In the genomic region with DNA sequence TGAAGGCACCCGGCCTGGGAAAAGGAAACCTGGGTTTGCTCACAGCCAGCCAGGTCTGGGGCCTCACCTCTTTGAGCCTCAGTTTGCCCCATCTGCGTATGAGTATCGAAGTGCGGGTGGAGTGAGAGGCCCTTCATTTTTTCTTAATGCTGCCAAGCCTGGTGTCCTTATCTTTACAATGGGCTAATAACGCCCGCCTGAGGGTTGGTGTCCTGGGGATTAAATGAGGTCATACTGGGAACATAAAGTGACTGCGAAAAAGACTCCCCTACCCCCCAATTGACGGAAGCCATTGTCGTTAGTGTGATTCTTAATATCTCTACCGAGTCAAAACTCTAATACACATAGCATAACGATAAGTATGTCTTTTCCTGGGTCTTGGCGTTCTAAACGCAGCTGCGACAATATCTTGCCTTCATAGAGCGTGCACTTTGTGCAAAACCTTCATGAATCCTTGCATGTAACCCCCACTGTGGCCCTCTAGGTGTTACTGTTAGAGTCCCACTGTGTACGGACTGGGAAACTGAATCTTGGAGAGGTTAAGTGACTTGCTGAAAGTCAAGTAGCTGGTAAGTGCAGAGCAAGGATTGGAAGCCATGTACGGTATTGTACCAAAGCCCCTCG, we compare ENCODE assay signal across 8 cellular contexts. TPM values are rescaled to one million over a fixed set of nuclear protein-coding genes. Genes with fewer than 3 reads are reported as not detected.
DNase-seq lines count a peak whose midpoint lies in the region; ATAC-seq and TF ChIP-seq lines count a peak whose summit lies in the region.

No MANE protein-coding gene starts in this region.

- no peak for ATAC-seq in activated CD8-positive, alpha-beta T cell treated with anti-CD3 and anti-CD28 coated beads, Interleukin-2, amount 10 ng/mL, durations not matched to agents 7 days and 5 days
- ATAC-seq in heart right ventricle (peak in 1 of 8 donors; percentile 2), psoas muscle (peak in 1 of 4 donors; percentile 9), HG02798 (IDR thresholded peaks at IDR 0.05; ENCODE audit: poor library complexity, unreplicated experiment) (no peak)

- BruUV-seq in Calu3 (replicated peaks; lab: Mats Ljungman, UMichigan), result TSS peak; percentile 85

- H3K27me3 ChIP-seq in heart right ventricle, result peaks cover 0 to 9% (median 0%) of the 10 kb centered on the region in 7 donors
- no peaks in the 10 kb centered on the region for H3K27me3 ChIP-seq in psoas muscle (ENCODE audit: insufficient read depth in 3 of 3, low read length in 2 of 3)

- POLR2A ChIA-PET in activated CD8-positive, alpha-beta T cell treated with anti-CD3 and anti-CD28 coated beads, Interleukin-2, amount 10 ng/mL, durations not matched to agents 7 days and 5 days (lab: Charles Lee), result interaction anchor here (0.6 kb wide), 1 partner anchor 49 kb away, joined by 3 read pairs; no protein-coding TSS in a partner anchor

- DNase-seq in Calu3 (no peak), heart right ventricle (no peak), psoas muscle (no peak), NCI-H187 treated with DMSO at 0.1 percent for 48 hours (lab: John Stamatoyannopoulos, UW) (no peak), NCI-H146 treated with DMSO at 0.1 percent for 48 hours (lab: John Stamatoyannopoulos, UW; ENCODE audit: unreplicated experiment) (no peak), dermis blood vessel endothelial cell (no peak)
- DNase-seq in activated CD8-positive, alpha-beta T cell treated with anti-CD3 and anti-CD28 coated beads, Interleukin-2, amount 10 ng/mL, durations not matched to agents 7 days and 5 days, result no peak

- CTCF ChIA-PET in Calu3 (lab: Charles Lee), result interaction anchor here (2.2 to 2.9 kb wide), 2 partner anchors 207 to 347 kb away, joined by 9 read pairs; no protein-coding TSS in a partner anchor
- CTCF ChIA-PET in activated CD8-positive, alpha-beta T cell treated with anti-CD3 and anti-CD28 coated beads, Interleukin-2, amount 10 ng/mL, durations not matched to agents 7 days and 5 days (lab: Charles Lee), result interaction anchor here (1.0 kb wide), 1 partner anchor 347 kb away, joined by 3 read pairs; no protein-coding TSS in a partner anchor

- peaks cover 0 to 36% (median 29%) of the 10 kb centered on the region in 9 donors for H3K4me1 ChIP-seq in heart right ventricle
- peaks cover 22% of the 10 kb centered on the region for H3K4me1 ChIP-seq in psoas muscle

- WGBS in heart right ventricle, 2 donors, result 69% methylated on average over 18 of the region's 18 CpGs
- 59 to 66% (median 65%) methylated on average over 18 of the region's 18 CpGs for WGBS in psoas muscle, 3 donors

- TF ChIP-seq CTCF in Calu3 (IDR thresholded peaks at IDR 0.05; ENCODE audit: unreplicated experiment) (no peak), heart right ventricle (IDR thresholded peaks at IDR 0.05) (no peak), psoas muscle (IDR thresholded peaks at IDR 0.05) (no peak)

- intact Hi-C loops in Calu3 (cut with micrococcal nuclease; ENCODE audit: unreplicated experiment) (loop anchor here (2.0 to 10.0 kb wide), 6 partner anchors 75 to 329 kb away; no protein-coding TSS in a partner anchor), heart right ventricle (cut with DNase I) (loop anchor here in 7 of 10 donors (5.0 to 10.0 kb wide), 11 partner anchors 72 to 351 kb away; no protein-coding TSS in a partner anchor), psoas muscle (cut with DNase I) (loop anchor here (5.0 to 10.0 kb wide), 4 partner anchors 62 to 331 kb away; no protein-coding TSS in a partner anchor)

- peak overlapping the region; percentile 7 for H3K27ac Mint-ChIP-seq in Calu3 (ENCODE audit: unreplicated experiment)
- H3K27ac Mint-ChIP-seq in activated CD8-positive, alpha-beta T cell treated with anti-CD3 and anti-CD28 coated beads, Interleukin-2, amount 10 ng/mL, durations not matched to agents 7 days and 5 days, result no peak overlapping the region

- no peaks in the 10 kb centered on the region for H3K27me3 Mint-ChIP-seq in Calu3 (ENCODE audit: unreplicated experiment)
- H3K27me3 Mint-ChIP-seq in activated CD8-positive, alpha-beta T cell treated with anti-CD3 and anti-CD28 coated beads, Interleukin-2, amount 10 ng/mL, durations not matched to agents 7 days and 5 days (ENCODE audit: low read depth), result peaks cover 54% of the 10 kb centered on the region

- peak overlapping the region in 9 of 10 donors; percentile 54 to 94 (median 72) for H3K4me3 ChIP-seq in heart right ventricle
- peak overlapping the region; percentile 79 for H3K4me3 ChIP-seq in psoas muscle

- H3K27ac ChIP-seq in heart right ventricle (peak overlapping the region; percentile 74 to 94 (median 79)), psoas muscle (peak overlapping the region; percentile 79)

- H3K9me3 Mint-ChIP-seq in Calu3 (ENCODE audit: low read depth, unreplicated experiment), result peaks cover 2% of the 10 kb centered on the region
- H3K9me3 Mint-ChIP-seq in activated CD8-positive, alpha-beta T cell treated with anti-CD3 and anti-CD28 coated beads, Interleukin-2, amount 10 ng/mL, durations not matched to agents 7 days and 5 days (ENCODE audit: insufficient read depth), result no peaks in the 10 kb centered on the region

- peaks cover 0 to 9% (median 0%) of the 10 kb centered on the region in 11 donors for H3K9me3 ChIP-seq in heart right ventricle
- no peaks in the 10 kb centered on the region for H3K9me3 ChIP-seq in psoas muscle

- H3K36me3 ChIP-seq in heart right ventricle (no peaks in the 10 kb centered on the region), psoas muscle (ENCODE audit: insufficient read depth in 1 of 2, low read depth in 1 of 2) (no peaks in the 10 kb centered on the region)

- peaks cover 34% of the 10 kb centered on the region for H3K36me3 Mint-ChIP-seq in Calu3 (ENCODE audit: insufficient read depth, unreplicated experiment)
- no peaks in the 10 kb centered on the region for H3K36me3 Mint-ChIP-seq in activated CD8-positive, alpha-beta T cell treated with anti-CD3 and anti-CD28 coated beads, Interleukin-2, amount 10 ng/mL, durations not matched to agents 7 days and 5 days (ENCODE audit: low read depth)

- H3K4me3 Mint-ChIP-seq in Calu3 (ENCODE audit: low read depth, unreplicated experiment), result peak overlapping the region; percentile 91
- peak overlapping the region; percentile 49 for H3K4me3 Mint-ChIP-seq in activated CD8-positive, alpha-beta T cell treated with anti-CD3 and anti-CD28 coated beads, Interleukin-2, amount 10 ng/mL, durations not matched to agents 7 days and 5 days

- H3K4me1 Mint-ChIP-seq in Calu3 (ENCODE audit: low read depth, unreplicated experiment), result peaks cover 32% of the 10 kb centered on the region
- H3K4me1 Mint-ChIP-seq in activated CD8-positive, alpha-beta T cell treated with anti-CD3 and anti-CD28 coated beads, Interleukin-2, amount 10 ng/mL, durations not matched to agents 7 days and 5 days (ENCODE audit: low read depth), result peaks cover 4% of the 10 kb centered on the region

RNA-seq across cellular contexts. Expression of a gene that starts 11.4 kb away (rescaled TPM):
- 86.2 and 90.6 TPM in 2 replicates for total RNA-seq in Calu3 (2022)
- 1 to 10 TPM; 6.3 to 6.6 TPM for total RNA-seq in activated CD8-positive, alpha-beta T cell treated with anti-CD3 and anti-CD28 coated beads, Interleukin-2, amount 10 ng/mL, durations not matched to agents 7 days and 5 days
- total RNA-seq in heart right ventricle, result 10 to 100 TPM; 25.5 to 48.7 (median 31.5) TPM
- polyA plus RNA-seq in heart right ventricle, result 10 to 100 TPM; 13.2 to 22.5 TPM
- total RNA-seq in psoas muscle, result 10 to 100 TPM; 44.5 to 60.5 (median 56.1) TPM
- polyA plus RNA-seq in psoas muscle, result 10 to 100 TPM; 25.8 to 72.7 (median 35.1) TPM
- 223 and 285 TPM in 2 replicates for total RNA-seq in dermis blood vessel endothelial cell
